ENCODE assay signal across 31 cellular contexts in the genomic region with DNA sequence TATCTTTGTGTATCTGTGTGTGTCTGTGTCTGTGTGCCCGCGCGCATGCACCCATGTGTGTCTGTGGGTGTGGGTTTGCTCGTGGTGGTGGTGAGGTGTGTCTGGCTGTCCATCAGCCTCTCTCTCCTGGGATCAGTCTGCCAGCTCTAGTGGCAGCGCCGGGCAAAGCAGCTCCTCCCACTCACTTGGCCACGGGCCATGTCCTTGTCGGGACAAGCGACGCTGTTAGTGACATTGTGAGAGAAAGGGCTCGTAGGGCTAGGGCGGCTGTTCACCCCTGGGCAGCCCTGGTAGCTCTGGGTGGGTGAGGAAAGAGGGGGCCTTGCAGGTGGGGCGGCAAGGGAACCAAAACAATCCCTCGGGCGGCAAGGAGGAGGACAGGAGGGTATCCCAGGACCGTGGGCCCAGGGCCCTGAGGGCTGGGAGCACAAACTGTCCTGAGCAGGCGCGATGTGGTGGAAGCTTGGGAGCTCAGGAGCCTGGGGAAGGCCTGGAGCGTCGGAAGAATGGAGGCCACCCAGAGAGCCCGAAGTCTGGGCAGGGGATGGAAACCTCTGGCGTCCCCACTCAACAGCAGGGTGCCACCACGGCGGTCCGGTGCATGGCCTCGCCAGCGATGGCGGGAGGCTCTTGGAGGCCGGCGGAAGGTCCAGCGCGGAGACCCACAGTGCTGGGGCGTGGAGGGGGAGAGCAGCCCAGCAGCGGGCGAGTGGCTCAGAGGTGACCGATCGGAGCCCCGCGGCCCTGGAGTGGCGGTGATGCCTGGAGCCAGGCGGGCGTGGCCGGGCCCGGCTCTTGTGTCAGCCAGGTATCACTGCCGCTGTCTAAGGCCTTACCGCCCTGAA.
DNase-seq lines count a peak whose midpoint lies in the region; ATAC-seq and TF ChIP-seq lines count a peak whose summit lies in the region.
"Had no signal": no experiment of that assay in that cellular context is flagged by ENCODE, and none has a peak within 500 bp of the region (broad histone marks: within the 10 kb centered on the region; RNA-seq: fewer than 3 reads in every experiment).

No MANE protein-coding gene starts in this region.

- ATAC-seq in stimulated activated memory B cell treated with anti-CD40 and anti-IgM and Interleukin-4, amounts not matched to agents 10 μg/mL and 1 μg/mL and 100 μg/mL, for 72 hours, result peak; percentile 36
- ATAC-seq in GM18498 (IDR thresholded peaks at IDR 0.05; ENCODE audit: unreplicated experiment) (no peak), GM19324 (IDR thresholded peaks at IDR 0.05; ENCODE audit: low FRiP score, unreplicated experiment) (no peak)
- ATAC-seq: activated T-helper 17 cell treated with anti-CD3 and anti-CD28 coated beads, Interleukin-2, amount 50 U/mL, for 72 hours; effector memory CD8-positive, alpha-beta T cell; foreskin keratinocyte; left lung; naive thymus-derived CD4-positive, alpha-beta T cell had no signal

- no peaks in the 10 kb centered on the region for H3K4me1 ChIP-seq in right atrium auricular region
- H3K4me1 ChIP-seq: esophagus muscularis mucosa, foreskin keratinocyte, left lung, tibial nerve had no signal

- no peaks in the 10 kb centered on the region for H3K9me3 ChIP-seq in right atrium auricular region
- H3K9me3 ChIP-seq: esophagus muscularis mucosa had no signal

- no peak for TF ChIP-seq CTCF in right atrium auricular region (IDR thresholded peaks at IDR 0.05)

- H3K27ac Mint-ChIP-seq in activated CD4-positive, alpha-beta T cell treated with anti-CD3 and anti-CD28 coated beads, Interleukin-2, amount 10 ng/mL, durations not matched to agents 24 days and 14 days, result no peak overlapping the region
- H3K27ac Mint-ChIP-seq in activated CD4-positive, alpha-beta T cell treated with anti-CD3 and anti-CD28 coated beads, Interleukin-2, amount 10 ng/mL, durations not matched to agents 7 days and 5 days, result no peak overlapping the region
- no peak overlapping the region for H3K27ac Mint-ChIP-seq in stimulated activated memory B cell treated with anti-CD40 and anti-IgM and Interleukin-4, amounts not matched to agents 10 μg/mL and 1 μg/mL and 100 μg/mL, for 72 hours
- H3K27ac Mint-ChIP-seq: activated naive CD4-positive, alpha-beta T cell treated with anti-CD3 and anti-CD28 coated beads, Interleukin-2, amount 50 U/mL, for 24 hours; activated T-helper 17 cell treated with anti-CD3 and anti-CD28 coated beads, Interleukin-2, amount 50 U/mL, for 72 hours; effector memory CD8-positive, alpha-beta T cell; immature natural killer cell had no signal

- DNase-seq in activated CD4-positive, alpha-beta T cell treated with anti-CD3 and anti-CD28 coated beads, Interleukin-2, amount 10 ng/mL, durations not matched to agents 24 days and 14 days, result peak; percentile 49
- DNase-seq in activated CD4-positive, alpha-beta T cell treated with anti-CD3 and anti-CD28 coated beads, Interleukin-2, amount 10 ng/mL, durations not matched to agents 7 days and 5 days, result no peak
- DNase-seq in NCI-H69 (lab: John Stamatoyannopoulos, UW), result peak; percentile 40
- DNase-seq in right atrium auricular region (ENCODE audit: low spot score), result peak; percentile 40
- no peak for DNase-seq in COR-L47 (lab: John Stamatoyannopoulos, UW)
- DNase-seq: activated CD4-positive, alpha-beta T cell treated with anti-CD3 and anti-CD28 coated beads, Interleukin-2, amount 50 U/mL, for 48 hours; activated CD4-positive, CD25-positive, alpha-beta regulatory T cell; activated CD8-positive, alpha-beta memory T cell treated with anti-CD3 and anti-CD28 coated beads, Interleukin-2, amount 50 U/mL, for 48 hours; anterior cingulate cortex; DMS153; effector memory CD8-positive, alpha-beta T cell; foreskin keratinocyte; HCEC 1CT; hypothalamus; immature natural killer cell; Karpas-422; midbrain; naive thymus-derived CD4-positive, alpha-beta T cell; NCI-H146; NCI-H2171; NCI-H510A treated with DMSO at 0.1 percent for 48 hours; occipital lobe had no signal

- no peak overlapping the region for H3K4me3 Mint-ChIP-seq in activated CD4-positive, alpha-beta T cell treated with anti-CD3 and anti-CD28 coated beads, Interleukin-2, amount 10 ng/mL, durations not matched to agents 24 days and 14 days
- no peak overlapping the region for H3K4me3 Mint-ChIP-seq in activated CD4-positive, alpha-beta T cell treated with anti-CD3 and anti-CD28 coated beads, Interleukin-2, amount 10 ng/mL, durations not matched to agents 7 days and 5 days
- H3K4me3 Mint-ChIP-seq in stimulated activated memory B cell treated with anti-CD40 and anti-IgM and Interleukin-4, amounts not matched to agents 10 μg/mL and 1 μg/mL and 100 μg/mL, for 72 hours, result no peak overlapping the region
- H3K4me3 Mint-ChIP-seq: activated naive CD4-positive, alpha-beta T cell treated with anti-CD3 and anti-CD28 coated beads, Interleukin-2, amount 50 U/mL, for 24 hours; activated T-helper 17 cell treated with anti-CD3 and anti-CD28 coated beads, Interleukin-2, amount 50 U/mL, for 72 hours; effector memory CD8-positive, alpha-beta T cell; immature natural killer cell; naive thymus-derived CD4-positive, alpha-beta T cell had no signal

- no peak overlapping the region for H3K27ac ChIP-seq in right atrium auricular region
- H3K27ac ChIP-seq: coronary artery, esophagus muscularis mucosa, foreskin keratinocyte, left lung, tibial nerve had no signal

- H3K27me3 Mint-ChIP-seq in activated CD4-positive, alpha-beta T cell treated with anti-CD3 and anti-CD28 coated beads, Interleukin-2, amount 10 ng/mL, durations not matched to agents 24 days and 14 days, result no peaks in the 10 kb centered on the region
- no peaks in the 10 kb centered on the region for H3K27me3 Mint-ChIP-seq in activated CD4-positive, alpha-beta T cell treated with anti-CD3 and anti-CD28 coated beads, Interleukin-2, amount 10 ng/mL, durations not matched to agents 7 days and 5 days
- no peaks in the 10 kb centered on the region for H3K27me3 Mint-ChIP-seq in stimulated activated memory B cell treated with anti-CD40 and anti-IgM and Interleukin-4, amounts not matched to agents 10 μg/mL and 1 μg/mL and 100 μg/mL, for 72 hours
- H3K27me3 Mint-ChIP-seq: activated naive CD4-positive, alpha-beta T cell treated with anti-CD3 and anti-CD28 coated beads, Interleukin-2, amount 50 U/mL, for 24 hours; activated T-helper 17 cell treated with anti-CD3 and anti-CD28 coated beads, Interleukin-2, amount 50 U/mL, for 72 hours; effector memory CD8-positive, alpha-beta T cell; naive thymus-derived CD4-positive, alpha-beta T cell had no signal

- intact Hi-C loops in activated CD4-positive, alpha-beta T cell treated with anti-CD3 and anti-CD28 coated beads, Interleukin-2, amount 10 ng/mL, durations not matched to agents 24 days and 14 days (cut with micrococcal nuclease), result no loop called here

- H3K4me1 Mint-ChIP-seq in activated CD4-positive, alpha-beta T cell treated with anti-CD3 and anti-CD28 coated beads, Interleukin-2, amount 10 ng/mL, durations not matched to agents 24 days and 14 days, result no peaks in the 10 kb centered on the region
- H3K4me1 Mint-ChIP-seq in activated CD4-positive, alpha-beta T cell treated with anti-CD3 and anti-CD28 coated beads, Interleukin-2, amount 10 ng/mL, durations not matched to agents 7 days and 5 days, result no peaks in the 10 kb centered on the region
- no peaks in the 10 kb centered on the region for H3K4me1 Mint-ChIP-seq in stimulated activated memory B cell treated with anti-CD40 and anti-IgM and Interleukin-4, amounts not matched to agents 10 μg/mL and 1 μg/mL and 100 μg/mL, for 72 hours
- H3K4me1 Mint-ChIP-seq: activated naive CD4-positive, alpha-beta T cell treated with anti-CD3 and anti-CD28 coated beads, Interleukin-2, amount 50 U/mL, for 24 hours; activated T-helper 17 cell treated with anti-CD3 and anti-CD28 coated beads, Interleukin-2, amount 50 U/mL, for 72 hours; immature natural killer cell had no signal

- H3K4me3 ChIP-seq in right atrium auricular region, result no peak overlapping the region
- H3K4me3 ChIP-seq: coronary artery, esophagus muscularis mucosa, left lung, tibial nerve had no signal

- CTCF ChIA-PET in activated CD4-positive, alpha-beta T cell treated with anti-CD3 and anti-CD28 coated beads, Interleukin-2, amount 10 ng/mL, durations not matched to agents 7 days and 5 days (lab: Charles Lee), result no interaction called here

- H3K27me3 ChIP-seq in right atrium auricular region, result no peaks in the 10 kb centered on the region
- H3K27me3 ChIP-seq: esophagus muscularis mucosa, foreskin keratinocyte, left lung, tibial nerve had no signal

- H3K36me3 Mint-ChIP-seq in activated CD4-positive, alpha-beta T cell treated with anti-CD3 and anti-CD28 coated beads, Interleukin-2, amount 10 ng/mL, durations not matched to agents 24 days and 14 days (ENCODE audit: low read depth), result peaks cover 3% of the 10 kb centered on the region
- H3K36me3 Mint-ChIP-seq in activated CD4-positive, alpha-beta T cell treated with anti-CD3 and anti-CD28 coated beads, Interleukin-2, amount 10 ng/mL, durations not matched to agents 7 days and 5 days (ENCODE audit: low read depth), result peaks cover 9% of the 10 kb centered on the region
- H3K36me3 Mint-ChIP-seq in stimulated activated memory B cell treated with anti-CD40 and anti-IgM and Interleukin-4, amounts not matched to agents 10 μg/mL and 1 μg/mL and 100 μg/mL, for 72 hours, result no peaks in the 10 kb centered on the region
- H3K36me3 Mint-ChIP-seq: activated naive CD4-positive, alpha-beta T cell treated with anti-CD3 and anti-CD28 coated beads, Interleukin-2, amount 50 U/mL, for 24 hours; immature natural killer cell; naive thymus-derived CD4-positive, alpha-beta T cell had no signal

- POLR2A ChIA-PET in activated CD4-positive, alpha-beta T cell treated with anti-CD3 and anti-CD28 coated beads, Interleukin-2, amount 10 ng/mL, durations not matched to agents 7 days and 5 days (lab: Charles Lee), result no interaction called here

- no peaks in the 10 kb centered on the region for H3K36me3 ChIP-seq in right atrium auricular region
- H3K36me3 ChIP-seq: left lung had no signal

- peaks cover 3% of the 10 kb centered on the region for H3K9me3 Mint-ChIP-seq in activated CD4-positive, alpha-beta T cell treated with anti-CD3 and anti-CD28 coated beads, Interleukin-2, amount 10 ng/mL, durations not matched to agents 24 days and 14 days
- H3K9me3 Mint-ChIP-seq in activated CD4-positive, alpha-beta T cell treated with anti-CD3 and anti-CD28 coated beads, Interleukin-2, amount 10 ng/mL, durations not matched to agents 7 days and 5 days, result peaks cover 9% of the 10 kb centered on the region
- no peaks in the 10 kb centered on the region for H3K9me3 Mint-ChIP-seq in stimulated activated memory B cell treated with anti-CD40 and anti-IgM and Interleukin-4, amounts not matched to agents 10 μg/mL and 1 μg/mL and 100 μg/mL, for 72 hours
- H3K9me3 Mint-ChIP-seq: activated naive CD4-positive, alpha-beta T cell treated with anti-CD3 and anti-CD28 coated beads, Interleukin-2, amount 50 U/mL, for 24 hours; activated T-helper 17 cell treated with anti-CD3 and anti-CD28 coated beads, Interleukin-2, amount 50 U/mL, for 72 hours; effector memory CD8-positive, alpha-beta T cell had no signal

Comparison
In these comparisons a context has a peak if more than half of its experiments do, and no peak if none do; other contexts are left out.
1. DNase-seq: peak in activated CD4-positive, alpha-beta T cell treated with anti-CD3 and anti-CD28 coated beads, Interleukin-2, amount 10 ng/mL, durations not matched to agents 24 days and 14 days (single experiment), NCI-H69 (single experiment) and right atrium auricular region (single experiment); none in activated CD4-positive, alpha-beta T cell treated with anti-CD3 and anti-CD28 coated beads, Interleukin-2, amount 10 ng/mL, durations not matched to agents 7 days and 5 days (single experiment) and COR-L47 (single experiment).